Comparison of ENCODE assay signal across 1 cellular context in the genomic region with DNA sequence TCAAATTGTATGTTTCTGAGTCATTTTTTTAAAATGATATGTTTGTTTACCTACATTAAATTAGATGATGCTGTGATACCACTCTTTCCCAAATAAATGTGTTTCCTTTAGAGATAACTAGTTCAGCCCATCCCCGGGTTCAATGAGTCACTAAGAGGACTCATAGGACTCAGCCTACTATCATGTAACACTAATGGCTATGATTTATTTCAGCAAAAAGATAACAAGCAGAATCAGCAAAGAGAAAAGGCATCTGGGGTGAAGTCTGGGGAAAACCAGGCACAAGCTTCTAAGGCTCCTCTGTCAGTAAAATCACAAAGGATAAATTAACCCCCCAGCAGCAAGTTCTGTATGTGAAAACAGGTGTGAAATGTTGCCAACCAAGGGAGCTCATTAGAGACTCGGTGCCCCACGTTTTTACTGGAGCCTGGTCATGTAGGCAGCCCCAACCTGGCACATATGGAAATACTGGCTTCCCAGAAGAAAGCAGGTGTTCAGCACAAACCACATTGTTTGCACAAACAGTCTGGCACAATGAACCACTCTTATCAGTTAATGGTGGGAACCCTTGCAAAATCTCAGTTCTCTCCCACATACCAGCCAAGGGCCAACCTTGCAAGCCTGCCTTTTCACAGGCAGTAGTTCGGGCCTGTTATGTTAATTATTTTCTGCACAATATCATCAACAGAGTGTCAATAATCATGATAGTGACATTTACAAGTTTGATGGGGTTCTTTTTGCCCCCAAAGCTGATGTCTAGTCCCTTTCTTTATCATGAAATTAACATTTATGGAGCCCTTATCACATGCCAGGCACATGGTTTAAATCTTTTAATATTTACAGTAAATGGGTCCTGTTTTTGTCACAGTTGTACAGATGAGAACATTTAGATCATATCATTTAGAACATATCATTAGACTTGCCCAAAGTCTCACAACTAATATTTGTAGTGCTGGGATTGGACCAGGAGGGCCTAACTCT.
TF ChIP-seq lines count a peak whose summit lies in the region.

No MANE protein-coding gene starts in this region.

TF ChIP-seq in SK-N-SH treated with all-trans-retinoic acid at 6 μM for 48 hours, 23 proteins besides CTCF, POLR2A, EP300 and RAD21 (continued from another document):
- TF ChIP-seq TSHZ2 (CRISPR knock-in tag; IDR thresholded peaks at IDR 0.05): peak; percentile 72
- no peak for TF ChIP-seq CSRNP3 (CRISPR knock-in tag; IDR thresholded peaks at IDR 0.05)
- TF ChIP-seq, protein P1, sequence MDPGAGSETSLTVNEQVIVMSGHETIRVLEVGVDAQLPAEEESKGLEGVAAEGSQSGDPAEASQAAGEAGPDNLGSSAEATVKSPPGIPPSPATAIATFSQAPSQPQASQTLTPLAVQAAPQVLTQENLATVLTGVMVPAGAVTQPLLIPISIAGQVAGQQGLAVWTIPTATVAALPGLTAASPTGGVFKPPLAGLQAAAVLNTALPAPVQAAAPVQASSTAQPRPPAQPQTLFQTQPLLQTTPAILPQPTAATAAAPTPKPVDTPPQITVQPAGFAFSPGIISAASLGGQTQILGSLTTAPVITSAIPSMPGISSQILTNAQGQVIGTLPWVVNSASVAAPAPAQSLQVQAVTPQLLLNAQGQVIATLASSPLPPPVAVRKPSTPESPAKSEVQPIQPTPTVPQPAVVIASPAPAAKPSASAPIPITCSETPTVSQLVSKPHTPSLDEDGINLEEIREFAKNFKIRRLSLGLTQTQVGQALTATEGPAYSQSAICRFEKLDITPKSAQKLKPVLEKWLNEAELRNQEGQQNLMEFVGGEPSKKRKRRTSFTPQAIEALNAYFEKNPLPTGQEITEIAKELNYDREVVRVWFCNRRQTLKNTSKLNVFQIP (CRISPR knock-in tag; IDR thresholded peaks at IDR 0.05; ENCODE audit: borderline replicate concordance, low read depth): no peak
- no peak for TF ChIP-seq ZNF565 (CRISPR knock-in tag; conservative IDR thresholded peaks at IDR 0.05; ENCODE audit: low read depth)
- no peak for TF ChIP-seq ESRRG (CRISPR knock-in tag; IDR thresholded peaks at IDR 0.05)
